Comparison of ENCODE assay signal across 1 cellular context in the genomic region with DNA sequence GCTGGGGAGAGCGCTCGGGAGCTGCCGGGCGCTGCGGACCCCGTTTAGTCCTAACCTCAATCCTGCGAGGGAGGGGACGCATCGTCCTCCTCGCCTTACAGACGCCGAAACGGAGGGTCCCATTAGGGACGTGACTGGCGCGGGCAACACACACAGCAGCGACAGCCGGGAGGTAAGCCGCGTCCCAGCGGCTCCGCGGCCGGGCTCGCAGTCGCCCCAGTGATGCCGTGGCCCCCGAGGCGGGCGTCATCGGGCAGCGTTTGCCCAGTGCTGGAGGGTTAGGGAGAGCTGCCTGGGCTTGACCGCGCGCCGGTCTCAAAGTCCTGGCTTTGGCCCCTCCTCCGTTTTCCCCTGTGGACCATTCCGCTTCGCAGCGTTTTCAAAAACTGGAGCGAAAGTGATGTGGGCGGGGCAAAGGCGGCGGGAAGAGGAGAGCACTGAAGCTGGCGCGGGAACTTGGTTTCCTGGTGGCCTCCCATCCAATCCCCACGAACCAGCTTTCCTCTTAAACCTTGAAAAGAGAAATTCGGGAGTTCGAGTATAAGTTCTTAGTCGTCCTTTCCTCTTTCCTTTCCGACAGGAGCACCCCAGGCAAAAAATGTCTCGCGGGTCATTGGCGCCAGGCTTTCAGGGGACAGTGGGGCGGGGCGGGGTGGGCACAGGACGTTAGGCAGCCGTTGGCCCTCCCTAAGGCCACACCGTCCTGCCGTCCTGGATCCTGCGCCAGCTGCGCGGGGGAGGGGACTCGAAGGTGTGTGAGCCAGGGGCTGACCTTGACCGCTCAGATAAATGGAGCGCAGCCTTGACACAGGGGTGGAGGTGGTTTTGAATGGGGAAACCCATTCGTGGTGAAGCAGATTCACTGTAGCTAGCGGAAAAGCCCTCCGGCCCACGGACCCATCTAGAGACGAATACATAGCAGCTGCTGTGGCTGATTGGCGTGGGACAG.
A peak's percentile ranks its signal among the peaks of the same experiment; 100 is the strongest.
TF ChIP-seq lines count a peak whose summit lies in the region.

No MANE protein-coding gene starts in this region.

TF ChIP-seq in K562, 482 proteins besides CTCF, POLR2A, EP300 and RAD21 (continued from another document and continues in another):
- TF ChIP-seq, protein P1, sequence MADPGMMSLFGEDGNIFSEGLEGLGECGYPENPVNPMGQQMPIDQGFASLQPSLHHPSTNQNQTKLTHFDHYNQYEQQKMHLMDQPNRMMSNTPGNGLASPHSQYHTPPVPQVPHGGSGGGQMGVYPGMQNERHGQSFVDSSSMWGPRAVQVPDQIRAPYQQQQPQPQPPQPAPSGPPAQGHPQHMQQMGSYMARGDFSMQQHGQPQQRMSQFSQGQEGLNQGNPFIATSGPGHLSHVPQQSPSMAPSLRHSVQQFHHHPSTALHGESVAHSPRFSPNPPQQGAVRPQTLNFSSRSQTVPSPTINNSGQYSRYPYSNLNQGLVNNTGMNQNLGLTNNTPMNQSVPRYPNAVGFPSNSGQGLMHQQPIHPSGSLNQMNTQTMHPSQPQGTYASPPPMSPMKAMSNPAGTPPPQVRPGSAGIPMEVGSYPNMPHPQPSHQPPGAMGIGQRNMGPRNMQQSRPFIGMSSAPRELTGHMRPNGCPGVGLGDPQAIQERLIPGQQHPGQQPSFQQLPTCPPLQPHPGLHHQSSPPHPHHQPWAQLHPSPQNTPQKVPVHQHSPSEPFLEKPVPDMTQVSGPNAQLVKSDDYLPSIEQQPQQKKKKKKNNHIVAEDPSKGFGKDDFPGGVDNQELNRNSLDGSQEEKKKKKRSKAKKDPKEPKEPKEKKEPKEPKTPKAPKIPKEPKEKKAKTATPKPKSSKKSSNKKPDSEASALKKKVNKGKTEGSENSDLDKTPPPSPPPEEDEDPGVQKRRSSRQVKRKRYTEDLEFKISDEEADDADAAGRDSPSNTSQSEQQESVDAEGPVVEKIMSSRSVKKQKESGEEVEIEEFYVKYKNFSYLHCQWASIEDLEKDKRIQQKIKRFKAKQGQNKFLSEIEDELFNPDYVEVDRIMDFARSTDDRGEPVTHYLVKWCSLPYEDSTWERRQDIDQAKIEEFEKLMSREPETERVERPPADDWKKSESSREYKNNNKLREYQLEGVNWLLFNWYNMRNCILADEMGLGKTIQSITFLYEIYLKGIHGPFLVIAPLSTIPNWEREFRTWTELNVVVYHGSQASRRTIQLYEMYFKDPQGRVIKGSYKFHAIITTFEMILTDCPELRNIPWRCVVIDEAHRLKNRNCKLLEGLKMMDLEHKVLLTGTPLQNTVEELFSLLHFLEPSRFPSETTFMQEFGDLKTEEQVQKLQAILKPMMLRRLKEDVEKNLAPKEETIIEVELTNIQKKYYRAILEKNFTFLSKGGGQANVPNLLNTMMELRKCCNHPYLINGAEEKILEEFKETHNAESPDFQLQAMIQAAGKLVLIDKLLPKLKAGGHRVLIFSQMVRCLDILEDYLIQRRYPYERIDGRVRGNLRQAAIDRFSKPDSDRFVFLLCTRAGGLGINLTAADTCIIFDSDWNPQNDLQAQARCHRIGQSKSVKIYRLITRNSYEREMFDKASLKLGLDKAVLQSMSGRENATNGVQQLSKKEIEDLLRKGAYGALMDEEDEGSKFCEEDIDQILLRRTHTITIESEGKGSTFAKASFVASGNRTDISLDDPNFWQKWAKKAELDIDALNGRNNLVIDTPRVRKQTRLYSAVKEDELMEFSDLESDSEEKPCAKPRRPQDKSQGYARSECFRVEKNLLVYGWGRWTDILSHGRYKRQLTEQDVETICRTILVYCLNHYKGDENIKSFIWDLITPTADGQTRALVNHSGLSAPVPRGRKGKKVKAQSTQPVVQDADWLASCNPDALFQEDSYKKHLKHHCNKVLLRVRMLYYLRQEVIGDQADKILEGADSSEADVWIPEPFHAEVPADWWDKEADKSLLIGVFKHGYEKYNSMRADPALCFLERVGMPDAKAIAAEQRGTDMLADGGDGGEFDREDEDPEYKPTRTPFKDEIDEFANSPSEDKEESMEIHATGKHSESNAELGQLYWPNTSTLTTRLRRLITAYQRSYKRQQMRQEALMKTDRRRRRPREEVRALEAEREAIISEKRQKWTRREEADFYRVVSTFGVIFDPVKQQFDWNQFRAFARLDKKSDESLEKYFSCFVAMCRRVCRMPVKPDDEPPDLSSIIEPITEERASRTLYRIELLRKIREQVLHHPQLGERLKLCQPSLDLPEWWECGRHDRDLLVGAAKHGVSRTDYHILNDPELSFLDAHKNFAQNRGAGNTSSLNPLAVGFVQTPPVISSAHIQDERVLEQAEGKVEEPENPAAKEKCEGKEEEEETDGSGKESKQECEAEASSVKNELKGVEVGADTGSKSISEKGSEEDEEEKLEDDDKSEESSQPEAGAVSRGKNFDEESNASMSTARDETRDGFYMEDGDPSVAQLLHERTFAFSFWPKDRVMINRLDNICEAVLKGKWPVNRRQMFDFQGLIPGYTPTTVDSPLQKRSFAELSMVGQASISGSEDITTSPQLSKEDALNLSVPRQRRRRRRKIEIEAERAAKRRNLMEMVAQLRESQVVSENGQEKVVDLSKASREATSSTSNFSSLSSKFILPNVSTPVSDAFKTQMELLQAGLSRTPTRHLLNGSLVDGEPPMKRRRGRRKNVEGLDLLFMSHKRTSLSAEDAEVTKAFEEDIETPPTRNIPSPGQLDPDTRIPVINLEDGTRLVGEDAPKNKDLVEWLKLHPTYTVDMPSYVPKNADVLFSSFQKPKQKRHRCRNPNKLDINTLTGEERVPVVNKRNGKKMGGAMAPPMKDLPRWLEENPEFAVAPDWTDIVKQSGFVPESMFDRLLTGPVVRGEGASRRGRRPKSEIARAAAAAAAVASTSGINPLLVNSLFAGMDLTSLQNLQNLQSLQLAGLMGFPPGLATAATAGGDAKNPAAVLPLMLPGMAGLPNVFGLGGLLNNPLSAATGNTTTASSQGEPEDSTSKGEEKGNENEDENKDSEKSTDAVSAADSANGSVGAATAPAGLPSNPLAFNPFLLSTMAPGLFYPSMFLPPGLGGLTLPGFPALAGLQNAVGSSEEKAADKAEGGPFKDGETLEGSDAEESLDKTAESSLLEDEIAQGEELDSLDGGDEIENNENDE (IDR thresholded peaks at IDR 0.05; ENCODE audit: low read depth, low read length) = no peak
- TF ChIP-seq ARID1B (IDR thresholded peaks at IDR 0.05) = no peak
- TF ChIP-seq LEF1 (IDR thresholded peaks at IDR 0.05) = no peak
- no peak for TF ChIP-seq SP2 (IDR thresholded peaks at IDR 0.05; ENCODE audit: extremely low read depth, low read depth, low read length, poor library complexity, severe bottlenecking)
- no peak for TF ChIP-seq NFE2 (IDR thresholded peaks at IDR 0.05; ENCODE audit: low read depth)
- peak in 1 of 2 experiments; percentile 58; a peak in 3 of 4 replicates for TF ChIP-seq RCOR1 (IDR thresholded peaks at IDR 0.05; ENCODE audit: borderline replicate concordance in 1 of 2, low read depth in 2 of 2, low read length in 2 of 2)
- TF ChIP-seq TCFL5 (CRISPR knock-in tag; conservative IDR thresholded peaks at IDR 0.05) = no peak
- TF ChIP-seq ZC3H4 (CRISPR knock-in tag; IDR thresholded peaks at IDR 0.05; ENCODE audit: borderline replicate concordance) = no peak
- no peak for TF ChIP-seq TFAM (CRISPR knock-in tag; conservative IDR thresholded peaks at IDR 0.05)
- TF ChIP-seq NCOA1 (IDR thresholded peaks at IDR 0.05; ENCODE audit: low read depth) = no peak
- TF ChIP-seq CXXC5 (CRISPR knock-in tag; IDR thresholded peaks at IDR 0.05) = peak; percentile 86
- TF ChIP-seq ERF (CRISPR knock-in tag; IDR thresholded peaks at IDR 0.05) = no peak
- peak; percentile 45; the same call in 1 of the 2 replicates for TF ChIP-seq JUN (IDR thresholded peaks at IDR 0.05; ENCODE audit: borderline replicate concordance, low read depth, low read length)
- TF ChIP-seq JUN (CRISPR knock-in tag; IDR thresholded peaks at IDR 0.05; ENCODE audit: borderline replicate concordance) = no peak
- TF ChIP-seq NFIC (IDR thresholded peaks at IDR 0.05) = no peak
- TF ChIP-seq, protein P2, sequence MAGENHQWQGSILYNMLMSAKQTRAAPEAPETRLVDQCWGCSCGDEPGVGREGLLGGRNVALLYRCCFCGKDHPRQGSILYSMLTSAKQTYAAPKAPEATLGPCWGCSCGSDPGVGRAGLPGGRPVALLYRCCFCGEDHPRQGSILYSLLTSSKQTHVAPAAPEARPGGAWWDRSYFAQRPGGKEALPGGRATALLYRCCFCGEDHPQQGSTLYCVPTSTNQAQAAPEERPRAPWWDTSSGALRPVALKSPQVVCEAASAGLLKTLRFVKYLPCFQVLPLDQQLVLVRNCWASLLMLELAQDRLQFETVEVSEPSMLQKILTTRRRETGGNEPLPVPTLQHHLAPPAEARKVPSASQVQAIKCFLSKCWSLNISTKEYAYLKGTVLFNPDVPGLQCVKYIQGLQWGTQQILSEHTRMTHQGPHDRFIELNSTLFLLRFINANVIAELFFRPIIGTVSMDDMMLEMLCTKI (IDR thresholded peaks at IDR 0.05; ENCODE audit: partially characterized antibody) = no peak
- no peak for TF ChIP-seq PHTF2 (CRISPR knock-in tag; IDR thresholded peaks at IDR 0.05)
- TF ChIP-seq, protein P3, sequence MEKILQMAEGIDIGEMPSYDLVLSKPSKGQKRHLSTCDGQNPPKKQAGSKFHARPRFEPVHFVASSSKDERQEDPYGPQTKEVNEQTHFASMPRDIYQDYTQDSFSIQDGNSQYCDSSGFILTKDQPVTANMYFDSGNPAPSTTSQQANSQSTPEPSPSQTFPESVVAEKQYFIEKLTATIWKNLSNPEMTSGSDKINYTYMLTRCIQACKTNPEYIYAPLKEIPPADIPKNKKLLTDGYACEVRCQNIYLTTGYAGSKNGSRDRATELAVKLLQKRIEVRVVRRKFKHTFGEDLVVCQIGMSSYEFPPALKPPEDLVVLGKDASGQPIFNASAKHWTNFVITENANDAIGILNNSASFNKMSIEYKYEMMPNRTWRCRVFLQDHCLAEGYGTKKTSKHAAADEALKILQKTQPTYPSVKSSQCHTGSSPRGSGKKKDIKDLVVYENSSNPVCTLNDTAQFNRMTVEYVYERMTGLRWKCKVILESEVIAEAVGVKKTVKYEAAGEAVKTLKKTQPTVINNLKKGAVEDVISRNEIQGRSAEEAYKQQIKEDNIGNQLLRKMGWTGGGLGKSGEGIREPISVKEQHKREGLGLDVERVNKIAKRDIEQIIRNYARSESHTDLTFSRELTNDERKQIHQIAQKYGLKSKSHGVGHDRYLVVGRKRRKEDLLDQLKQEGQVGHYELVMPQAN (IDR thresholded peaks at IDR 0.05; ENCODE audit: borderline replicate concordance) = peak; percentile 79; the same call in 1 of the 2 replicates
- TF ChIP-seq, protein P4, sequence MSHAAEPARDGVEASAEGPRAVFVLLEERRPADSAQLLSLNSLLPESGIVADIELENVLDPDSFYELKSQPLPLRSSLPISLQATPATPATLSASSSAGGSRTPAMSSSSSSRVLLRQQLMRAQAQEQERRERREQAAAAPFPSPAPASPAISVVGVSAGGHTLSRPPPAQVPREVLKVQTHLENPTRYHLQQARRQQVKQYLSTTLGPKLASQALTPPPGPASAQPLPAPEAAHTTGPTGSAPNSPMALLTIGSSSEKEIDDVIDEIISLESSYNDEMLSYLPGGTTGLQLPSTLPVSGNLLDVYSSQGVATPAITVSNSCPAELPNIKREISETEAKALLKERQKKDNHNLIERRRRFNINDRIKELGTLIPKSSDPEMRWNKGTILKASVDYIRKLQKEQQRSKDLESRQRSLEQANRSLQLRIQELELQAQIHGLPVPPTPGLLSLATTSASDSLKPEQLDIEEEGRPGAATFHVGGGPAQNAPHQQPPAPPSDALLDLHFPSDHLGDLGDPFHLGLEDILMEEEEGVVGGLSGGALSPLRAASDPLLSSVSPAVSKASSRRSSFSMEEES (CRISPR knock-in tag; IDR thresholded peaks at IDR 0.05) = no peak
- TF ChIP-seq RFX5 (IDR thresholded peaks at IDR 0.05; ENCODE audit: low read depth, low read length) = no peak
- peak; percentile 75 for TF ChIP-seq RB1 (IDR thresholded peaks at IDR 0.05; ENCODE audit: low read depth)
- TF ChIP-seq KLF6 (CRISPR knock-in tag; IDR thresholded peaks at IDR 0.05; ENCODE audit: borderline replicate concordance) = no peak
- no peak for TF ChIP-seq ZNF282 (CRISPR knock-in tag; IDR thresholded peaks at IDR 0.05)
- TF ChIP-seq, protein P5, sequence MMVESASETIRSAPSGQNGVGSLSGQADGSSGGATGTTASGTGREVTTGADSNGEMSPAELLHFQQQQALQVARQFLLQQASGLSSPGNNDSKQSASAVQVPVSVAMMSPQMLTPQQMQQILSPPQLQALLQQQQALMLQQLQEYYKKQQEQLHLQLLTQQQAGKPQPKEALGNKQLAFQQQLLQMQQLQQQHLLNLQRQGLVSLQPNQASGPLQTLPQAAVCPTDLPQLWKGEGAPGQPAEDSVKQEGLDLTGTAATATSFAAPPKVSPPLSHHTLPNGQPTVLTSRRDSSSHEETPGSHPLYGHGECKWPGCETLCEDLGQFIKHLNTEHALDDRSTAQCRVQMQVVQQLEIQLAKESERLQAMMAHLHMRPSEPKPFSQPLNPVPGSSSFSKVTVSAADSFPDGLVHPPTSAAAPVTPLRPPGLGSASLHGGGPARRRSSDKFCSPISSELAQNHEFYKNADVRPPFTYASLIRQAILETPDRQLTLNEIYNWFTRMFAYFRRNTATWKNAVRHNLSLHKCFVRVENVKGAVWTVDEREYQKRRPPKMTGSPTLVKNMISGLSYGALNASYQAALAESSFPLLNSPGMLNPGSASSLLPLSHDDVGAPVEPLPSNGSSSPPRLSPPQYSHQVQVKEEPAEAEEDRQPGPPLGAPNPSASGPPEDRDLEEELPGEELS (CRISPR knock-in tag; IDR thresholded peaks at IDR 0.05; ENCODE audit: borderline replicate concordance) = no peak; the same call in 1 of the 2 replicates
- no peak for TF ChIP-seq ZNF561 (CRISPR knock-in tag; conservative IDR thresholded peaks at IDR 0.05)
- peak in 1 of 2 experiments; percentile 97 for TF ChIP-seq NONO (IDR thresholded peaks at IDR 0.05; ENCODE audit: low read depth in 2 of 2, low read length in 1 of 2)
- no peak for TF ChIP-seq ZNF584 (CRISPR knock-in tag; IDR thresholded peaks at IDR 0.05; ENCODE audit: low read depth)
- TF ChIP-seq ZNF778 (CRISPR knock-in tag; IDR thresholded peaks at IDR 0.05) = no peak
- TF ChIP-seq, protein P6, sequence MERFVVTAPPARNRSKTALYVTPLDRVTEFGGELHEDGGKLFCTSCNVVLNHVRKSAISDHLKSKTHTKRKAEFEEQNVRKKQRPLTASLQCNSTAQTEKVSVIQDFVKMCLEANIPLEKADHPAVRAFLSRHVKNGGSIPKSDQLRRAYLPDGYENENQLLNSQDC (CRISPR knock-in tag; IDR thresholded peaks at IDR 0.05) = no peak; the same call in 1 of the 2 replicates
